Comparison of ENCODE assay signal across 9 cellular contexts in the genomic region with DNA sequence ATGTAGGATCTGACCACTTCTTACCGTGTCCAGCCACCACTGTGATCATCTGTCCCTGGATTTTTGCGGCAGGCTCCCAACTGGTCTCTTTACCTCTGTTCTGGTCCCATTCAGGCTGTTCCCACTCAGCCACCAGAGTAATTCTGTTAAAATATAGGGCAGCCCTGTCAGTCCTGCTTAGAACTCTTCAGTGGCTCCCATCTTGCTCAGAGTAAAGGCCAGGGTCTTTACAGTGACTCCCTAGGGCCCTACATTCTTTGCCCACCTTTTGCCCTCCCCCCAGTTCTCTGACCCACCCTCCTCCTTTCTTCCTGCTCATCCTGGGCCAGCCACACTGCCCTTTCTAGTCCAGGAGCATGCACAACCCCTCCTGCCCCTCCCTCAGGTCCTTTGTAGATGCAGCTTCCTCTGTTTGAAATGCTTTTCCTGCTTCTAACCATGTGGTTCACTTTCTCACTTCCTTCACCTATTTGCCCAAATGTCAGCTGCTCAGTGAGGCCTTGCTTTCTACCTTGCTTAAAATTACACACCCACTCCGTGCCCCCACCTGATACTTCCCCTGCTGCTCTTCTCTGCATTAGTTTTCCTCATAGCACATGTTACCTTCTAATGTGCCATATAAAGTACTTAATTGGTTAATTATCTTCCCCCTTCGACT. TPM values are rescaled to one million over a fixed set of nuclear protein-coding genes. Genes with fewer than 3 reads are reported as not detected.
DNase-seq lines count a peak whose midpoint lies in the region; ATAC-seq and TF ChIP-seq lines count a peak whose summit lies in the region.
"Had no signal": no experiment of that assay in that cellular context is flagged by ENCODE, and none has a peak within 500 bp of the region (broad histone marks: within the 10 kb centered on the region; RNA-seq: fewer than 3 reads in every experiment).

No MANE protein-coding gene starts in this region.

- BruUV-seq in IMR-90 (replicated peaks; lab: Mats Ljungman, UMichigan), result no TSS peak

- no peak overlapping the region for H4K5ac ChIP-seq in IMR-90 (ENCODE audit: low read depth, low read length)

- H3K18ac ChIP-seq in IMR-90 (ENCODE audit: low read depth, low read length), result 0 out of 2 replicates have a peak overlapping the region, but pooled peaks have one; percentile 52

- H3K4me1 Mint-ChIP-seq in activated CD4-positive, alpha-beta T cell treated with anti-CD3 and anti-CD28 coated beads for 36 hours, result peaks cover 91% of the 10 kb centered on the region

- peaks cover 8% of the 10 kb centered on the region; the same call in 1 of the 2 replicates for H3K4me1 ChIP-seq in IMR-90 (ENCODE audit: control insufficient read depth, insufficient read depth, low read length)
- H3K4me1 ChIP-seq in spleen, result peaks cover 17 to 78% (median 40%) of the 10 kb centered on the region in 6 donors

- H3K36me3 ChIP-seq in IMR-90 (ENCODE audit: control insufficient read depth, insufficient read depth, low read length) (peaks cover 4% of the 10 kb centered on the region), spleen (peaks cover 2 to 60% (median 16%) of the 10 kb centered on the region in 6 donors)

- H3K56ac ChIP-seq in IMR-90 (ENCODE audit: extremely low read depth, insufficient read depth, low read length), result no peak overlapping the region

- no peak overlapping the region for H3K23ac ChIP-seq in IMR-90 (ENCODE audit: low read depth, low read length)

- intact Hi-C loops in activated CD4-positive, alpha-beta T cell treated with anti-CD3 and anti-CD28 coated beads for 36 hours (cut with DNase I, micrococcal nuclease), result loop anchor here in 1 of 2 experiments (5.0 kb wide), 1 partner anchor 451 kb away; no protein-coding TSS in a partner anchor
- intact Hi-C loops in IMR-90 (cut with micrococcal nuclease) (no loop called here), spleen (cut with DNase I; ENCODE audit: low total_unique reads) (no loop called here)

- CTCF ChIA-PET in activated CD4-positive, alpha-beta T cell treated with anti-CD3 and anti-CD28 coated beads for 36 hours (lab: Charles Lee), result interaction anchor here (0.5 to 1.3 kb wide), 3 partner anchors 22 to 794 kb away, joined by 3 to 4 read pairs (median 3); no protein-coding TSS in a partner anchor
- CTCF ChIA-PET in IMR-90 (lab: Yijun Ruan, JAX), result interaction anchor here (0.6 kb wide), 1 partner anchor 19 kb away, joined by 3 read pairs; no protein-coding TSS in a partner anchor

- peak overlapping the region; percentile 71 for H2BK5ac ChIP-seq in IMR-90 (ENCODE audit: low read depth, low read length, poor library complexity, severe bottlenecking)

- H3K79me1 ChIP-seq in IMR-90 (ENCODE audit: low read depth in 1 of 2, low read length in 2 of 2), result peaks cover 20 to 23% of the 10 kb centered on the region in 2 experiments

- no peak overlapping the region for H4K8ac ChIP-seq in IMR-90 (ENCODE audit: low read depth in 2 of 2, low read length in 2 of 2)

- H3K27me3 ChIP-seq in IMR-90 (ENCODE audit: control insufficient read depth, insufficient read depth, low read length) (no peaks in the 10 kb centered on the region), spleen (replicated peaks in 1 of 7) (no peaks in the 10 kb centered on the region)
- H3K27me3 ChIP-seq: tibial nerve had no signal

- H3K4ac ChIP-seq in IMR-90 (ENCODE audit: low read depth, low read length), result 0 out of 2 replicates have a peak overlapping the region, but pooled peaks have one; percentile 4

- H3K4me3 Mint-ChIP-seq in activated CD4-positive, alpha-beta T cell treated with anti-CD3 and anti-CD28 coated beads for 36 hours, result peak overlapping the region; percentile 32

- no peaks in the 10 kb centered on the region for H3K27me3 Mint-ChIP-seq in activated CD4-positive, alpha-beta T cell treated with anti-CD3 and anti-CD28 coated beads for 36 hours

- POLR2A ChIA-PET in activated CD4-positive, alpha-beta T cell treated with anti-CD3 and anti-CD28 coated beads for 36 hours (lab: Charles Lee), result interaction anchor here (1.0 to 1.3 kb wide), 2 partner anchors 8 to 10 kb away, joined by 3 to 4 read pairs; no protein-coding TSS in a partner anchor
- POLR2A ChIA-PET in IMR-90 (lab: Charles Lee; ENCODE audit: unreplicated experiment), result no interaction called here

- dilution Hi-C loops in IMR-90 (cut with HindIII; ENCODE audit: low sequenced_read_pairs, unreplicated experiment), result no loop called here

- H2BK15ac ChIP-seq in IMR-90 (ENCODE audit: low read depth, low read length), result no peak overlapping the region

- H2AK5ac ChIP-seq in IMR-90 (ENCODE audit: low read depth, low read length), result peak overlapping the region; percentile 4; the same call in 1 of the 2 replicates

- H3K9me1 ChIP-seq in IMR-90 (ENCODE audit: insufficient read depth, low read length), result peaks cover 13% of the 10 kb centered on the region

- no peak overlapping the region for H3K4me3 ChIP-seq in IMR-90 (ENCODE audit: insufficient read depth, low read depth, low read length)
- H3K4me3 ChIP-seq in spleen, result peak overlapping the region in 1 of 8 donors; percentile 1
- H3K4me3 ChIP-seq: tibial nerve had no signal

- H3K14ac ChIP-seq in IMR-90 (replicated peaks; ENCODE audit: low read depth, low read length), result no peak overlapping the region

- peaks cover 11% of the 10 kb centered on the region; the same call in 1 of the 2 replicates for H4K20me1 ChIP-seq in IMR-90 (ENCODE audit: insufficient read depth, low read length)

- peaks cover 76% of the 10 kb centered on the region for H3K36me3 Mint-ChIP-seq in activated CD4-positive, alpha-beta T cell treated with anti-CD3 and anti-CD28 coated beads for 36 hours (ENCODE audit: low read depth)

- in situ Hi-C loops in IMR-90 (cut with MboI; ENCODE audit: low sequenced_read_pairs), result no loop called here

- no peak for ATAC-seq in activated CD4-positive, alpha-beta T cell treated with anti-CD3 and anti-CD28 coated beads for 36 hours
- ATAC-seq in IMR-90 (ENCODE audit: low read depth) (no peak), HG03565 (IDR thresholded peaks at IDR 0.05; ENCODE audit: unreplicated experiment) (no peak), HG02973 (IDR thresholded peaks at IDR 0.05; ENCODE audit: unreplicated experiment) (no peak)

- no peak for TF ChIP-seq RAD21 in IMR-90 (IDR thresholded peaks at IDR 0.05; ENCODE audit: low read length)

- H3K27ac Mint-ChIP-seq in activated CD4-positive, alpha-beta T cell treated with anti-CD3 and anti-CD28 coated beads for 36 hours, result peak overlapping the region; percentile 90

- H3K4me2 ChIP-seq in IMR-90 (ENCODE audit: low read depth, low read length), result no peak overlapping the region; the same call in 1 of the 2 replicates

- H3K9me3 Mint-ChIP-seq in activated CD4-positive, alpha-beta T cell treated with anti-CD3 and anti-CD28 coated beads for 36 hours (ENCODE audit: low read depth), result no peaks in the 10 kb centered on the region

- DNase-seq in activated CD4-positive, alpha-beta T cell treated with anti-CD3 and anti-CD28 coated beads for 36 hours, result no peak
- no peak for DNase-seq in activated CD4-positive, alpha-beta T cell treated with anti-CD3 and anti-CD28 coated beads, Interleukin-2, amount 50 U/mL, for 48 hours
- DNase-seq in IMR-90, result no peak
- peak in 20 of 61 donors; percentile 3 to 76 (median 22) for DNase-seq in caudate nucleus (lab: John Stamatoyannopoulos, UW)
- DNase-seq in spleen, result no peak
- no peak for DNase-seq in DMS79 treated with DMSO at 0.1 percent for 48 hours (lab: John Stamatoyannopoulos, UW)

- TF ChIP-seq CTCF in IMR-90 (conservative IDR thresholded peaks at IDR 0.05; ENCODE audit: low read depth, low read length) (no peak), spleen (IDR thresholded peaks at IDR 0.05 in 8 of 11, conservative IDR thresholded peaks at IDR 0.05 in 3 of 11) (no peak)

- H2AFZ ChIP-seq in IMR-90 (replicated peaks; ENCODE audit: low read length, poor library complexity), result no peak overlapping the region

- 80% methylated on average over 1 of the region's 4 CpGs; no CpG with 5 or more reads in 1 of the 2 experiments for WGBS in IMR-90 (ENCODE audit: extremely low coverage in 2 of 2, insufficient read length in 1 of 2), 2 experiments
- WGBS in spleen, 5 donors, result 53 to 59% (median 55%) methylated on average over 4 of the region's 4 CpGs

- H2BK20ac ChIP-seq in IMR-90 (ENCODE audit: low read depth, low read length), result no peak overlapping the region

- H2BK120ac ChIP-seq in IMR-90 (ENCODE audit: low read depth, low read length), result no peak overlapping the region

- no peaks in the 10 kb centered on the region for H3K9me3 ChIP-seq in IMR-90 (ENCODE audit: control insufficient read depth, insufficient read depth, low read length)
- no peaks in the 10 kb centered on the region for H3K9me3 ChIP-seq in spleen
- H3K9me3 ChIP-seq: tibial nerve had no signal

- no peak overlapping the region for H2AK9ac ChIP-seq in IMR-90 (replicated peaks; ENCODE audit: low read depth, low read length, poor library complexity)

- H3K27ac ChIP-seq in IMR-90 (ENCODE audit: insufficient read depth, low read length) (peak overlapping the region; percentile 86; the same call in 1 of the 2 replicates), caudate nucleus (ENCODE audit: low read depth, low read length) (peak overlapping the region; percentile 84), spleen (peak overlapping the region; percentile 53 to 82 (median 71))

- no peak overlapping the region for H4K91ac ChIP-seq in IMR-90 (ENCODE audit: insufficient read depth, low read depth, low read length)

- TF ChIP-seq POLR2A in IMR-90 (IDR thresholded peaks at IDR 0.05; ENCODE audit: low read depth, low read length) (no peak), spleen (IDR thresholded peaks at IDR 0.05) (no peak)

- no peak overlapping the region for H3K9ac ChIP-seq in IMR-90 (ENCODE audit: low read depth, low read length)

TF ChIP-seq in IMR-90, 13 proteins besides CTCF, POLR2A, EP300 and RAD21 (continues in another document):
- TF ChIP-seq FOS (IDR thresholded peaks at IDR 0.05; ENCODE audit: low read depth, low read length), result no peak
- no peak for TF ChIP-seq BHLHE40 (IDR thresholded peaks at IDR 0.05; ENCODE audit: low read depth, low read length)
- no peak for TF ChIP-seq MXI1 (IDR thresholded peaks at IDR 0.05; ENCODE audit: borderline replicate concordance, low read depth, low read length)
- TF ChIP-seq MAZ (IDR thresholded peaks at IDR 0.05; ENCODE audit: borderline replicate concordance, low read depth, low read length), result no peak

RNA-seq across cellular contexts. Expression of a gene that starts 7.8 kb away (rescaled TPM):
- total RNA-seq in activated CD4-positive, alpha-beta T cell treated with anti-CD3 and anti-CD28 coated beads for 36 hours, result 10 to 100 TPM; 29.2 to 32.0 TPM
- total RNA-seq in IMR-90 (2012; rRNA removed) (4.7 and 6.3 TPM in 2 replicates), spleen (10 to 100 TPM; 14.2 to 18.5 (median 18.0) TPM)
- polyA plus RNA-seq in IMR-90 (2012; rRNA removed) (9.4 and 9.5 TPM in 2 replicates), spleen (1 to 10 TPM; 6.8 to 9.7 (median 7.8) TPM)
- polyA plus RNA-seq in IMR-90 (2012; cell fraction: cytosol; rRNA removed), result 4.1 and 8.6 TPM in 2 replicates
- polyA plus RNA-seq in IMR-90 (2012; cell fraction: nucleus; rRNA removed; ENCODE audit: low replicate concordance), result 3.1 and 3.9 TPM in 2 replicates

RNA-seq across cellular contexts. Expression of a gene that starts 18.5 kb away (rescaled TPM):
- total RNA-seq in activated CD4-positive, alpha-beta T cell treated with anti-CD3 and anti-CD28 coated beads for 36 hours, result 10 to 100 TPM; 32.3 to 36.3 TPM
- total RNA-seq in IMR-90 (2012; rRNA removed) (33.6 and 36.7 TPM in 2 replicates), spleen (10 to 100 TPM; 28.4 to 50.9 (median 37.5) TPM)
- polyA plus RNA-seq in IMR-90 (2012; rRNA removed) (19.2 and 19.5 TPM in 2 replicates), spleen (10 to 100 TPM; 12.5 to 16.5 (median 14.6) TPM)
- polyA plus RNA-seq in IMR-90 (2012; cell fraction: cytosol; rRNA removed), result 6.5 and 7.2 TPM in 2 replicates
- 35.2 and 60.7 TPM in 2 replicates for polyA plus RNA-seq in IMR-90 (2012; cell fraction: nucleus; rRNA removed; ENCODE audit: low replicate concordance)
